ENCODE assay signal across 11 cellular contexts in genomic region chr6:140809694-140810101, GRCh38.
DNase-seq lines count a peak whose midpoint lies in the region; ATAC-seq and TF ChIP-seq lines count a peak whose summit lies in the region.
"Had no signal": no experiment of that assay in that cellular context is flagged by ENCODE, and none has a peak within 500 bp of the region (broad histone marks: within the 10 kb centered on the region; RNA-seq: fewer than 3 reads in every experiment).

No MANE protein-coding gene starts in this region.

- CTCF ChIA-PET in Calu3 (lab: Charles Lee), result no interaction called here

- peaks cover 2% of the 10 kb centered on the region for H3K36me3 Mint-ChIP-seq in central memory CD8-positive, alpha-beta T cell (ENCODE audit: insufficient read depth)
- no peaks in the 10 kb centered on the region for H3K36me3 Mint-ChIP-seq in Calu3 (ENCODE audit: insufficient read depth, unreplicated experiment)

- intact Hi-C loops in Calu3 (cut with micrococcal nuclease; ENCODE audit: unreplicated experiment), result no loop called here

- no peaks in the 10 kb centered on the region for H3K27me3 Mint-ChIP-seq in central memory CD8-positive, alpha-beta T cell
- H3K27me3 Mint-ChIP-seq in Calu3 (ENCODE audit: unreplicated experiment), result no peaks in the 10 kb centered on the region

- no peak overlapping the region for H3K27ac Mint-ChIP-seq in central memory CD8-positive, alpha-beta T cell (ENCODE audit: low read depth)
- no peak overlapping the region for H3K27ac Mint-ChIP-seq in Calu3 (ENCODE audit: unreplicated experiment)

- H3K4me3 Mint-ChIP-seq in central memory CD8-positive, alpha-beta T cell, result no peak overlapping the region
- no peak overlapping the region for H3K4me3 Mint-ChIP-seq in Calu3 (ENCODE audit: low read depth, unreplicated experiment)

- no peak for TF ChIP-seq CTCF in Calu3 (IDR thresholded peaks at IDR 0.05; ENCODE audit: unreplicated experiment)

- no peaks in the 10 kb centered on the region for H3K9me3 Mint-ChIP-seq in central memory CD8-positive, alpha-beta T cell
- H3K9me3 Mint-ChIP-seq in Calu3 (ENCODE audit: low read depth, unreplicated experiment), result peaks cover 3% of the 10 kb centered on the region

- BruUV-seq in Calu3 (replicated peaks; lab: Mats Ljungman, UMichigan), result no TSS peak

- DNase-seq in central memory CD8-positive, alpha-beta T cell (ENCODE audit: low spot score in 2 of 2), result no peak
- no peak for DNase-seq in Calu3
- DNase-seq in NCI-H187 treated with DMSO at 0.1 percent for 48 hours (lab: John Stamatoyannopoulos, UW), result no peak
- no peak for DNase-seq in NAMALWA (ENCODE audit: low spot score)
- DNase-seq in activated CD4-positive, alpha-beta T cell treated with anti-CD3 and anti-CD28 coated beads for 4 hours, result no peak
- DNase-seq: activated CD8-positive, alpha-beta memory T cell treated with anti-CD3 and anti-CD28 coated beads for 24 hours; effector CD4-positive, alpha-beta T cell; PC-3 had no signal

- ATAC-seq in GM18519 (IDR thresholded peaks at IDR 0.05; ENCODE audit: low FRiP score, unreplicated experiment) (peak; percentile 91), GM21529 (IDR thresholded peaks at IDR 0.05; ENCODE audit: unreplicated experiment) (peak; percentile 75), HG03442 (IDR thresholded peaks at IDR 0.05; ENCODE audit: unreplicated experiment) (peak; percentile 82)
- peak; percentile 14 for ATAC-seq in central memory CD8-positive, alpha-beta T cell (replicated peaks; ENCODE audit: extremely low read depth, poor library complexity, severe bottlenecking)
- ATAC-seq: PC-3 had no signal

- peaks cover 6% of the 10 kb centered on the region for H3K4me1 Mint-ChIP-seq in central memory CD8-positive, alpha-beta T cell
- H3K4me1 Mint-ChIP-seq in Calu3 (ENCODE audit: low read depth, unreplicated experiment), result no peaks in the 10 kb centered on the region

Comparison
In these comparisons a context has a peak if more than half of its experiments do, and no peak if none do; other contexts are left out.
1. ATAC-seq: peak in every context shown above with its lines; median percentile 91 in GM18519; 82 in HG03442; 75 in GM21529; 14 in central memory CD8-positive, alpha-beta T cell.